Comparison of ENCODE assay signal across 21 cellular contexts in genomic region chr2:218402911-218403411, GRCh38. TPM values are rescaled to one million over a fixed set of nuclear protein-coding genes. Genes with fewer than 3 reads are reported as not detected.
DNase-seq lines count a peak whose midpoint lies in the region; ATAC-seq and TF ChIP-seq lines count a peak whose summit lies in the region.
"Had no signal": no experiment of that assay in that cellular context is flagged by ENCODE, and none has a peak within 500 bp of the region (broad histone marks: within the 10 kb centered on the region; RNA-seq: fewer than 3 reads in every experiment).

No MANE protein-coding gene starts in this region.

- peaks cover 35% of the 10 kb centered on the region for H3K4me1 Mint-ChIP-seq in T-helper 2 cell treated with Interferon-gamma antibody and Interleukin-4, amounts not matched to agents 5 μg/mL and 100 μg/mL, for 36 hours (ENCODE audit: low read depth)

- H3K9me3 Mint-ChIP-seq in T-helper 2 cell treated with Interferon-gamma antibody and Interleukin-4, amounts not matched to agents 5 μg/mL and 100 μg/mL, for 36 hours, result no peaks in the 10 kb centered on the region
- H3K9me3 Mint-ChIP-seq: naive B cell had no signal

- no peaks in the 10 kb centered on the region for H3K9me2 ChIP-seq in Loucy (replicated peaks; ENCODE audit: low read depth, low read length)
- H3K9me2 ChIP-seq: SK-N-SH had no signal

- H3K9me3 ChIP-seq in Loucy (ENCODE audit: insufficient read depth, low read depth, low read length) (no peaks in the 10 kb centered on the region), esophagus squamous epithelium (no peaks in the 10 kb centered on the region), spleen (no peaks in the 10 kb centered on the region)
- H3K9me3 ChIP-seq: left lung, SK-N-SH, thoracic aorta had no signal

- no peak for DNase-seq in T-helper 2 cell treated with Interferon-gamma antibody and Interleukin-4, amounts not matched to agents 5 μg/mL and 100 μg/mL, for 36 hours (ENCODE audit: low spot score)
- no peak for DNase-seq in T-helper 2 cell
- no peak for DNase-seq in esophagus squamous epithelium (lab: John Stamatoyannopoulos, UW)
- DNase-seq in spleen, result no peak
- no peak for DNase-seq in NK-92 (lab: John Stamatoyannopoulos, UW; ENCODE audit: unreplicated experiment)
- no peak for DNase-seq in NCI-H2171 treated with DMSO at 0.1 percent for 48 hours (lab: John Stamatoyannopoulos, UW)
- DNase-seq: activated naive CD4-positive, alpha-beta T cell treated with anti-CD3 and anti-CD28 coated beads, Interleukin-2, amount 50 U/mL, for 16 hours; effector memory CD4-positive, alpha-beta T cell; EL; left lung; naive B cell; NCI-H1694 treated with DMSO at 0.1 percent for 48 hours; NCI-H510A; SK-N-SH had no signal

- H3K4me1 ChIP-seq in Loucy (ENCODE audit: insufficient read depth, low read length, poor library complexity, severe bottlenecking) (peaks cover 44% of the 10 kb centered on the region), esophagus squamous epithelium (peaks cover 49 to 85% (median 57%) of the 10 kb centered on the region in 3 donors), spleen (peaks cover 42 to 90% (median 85%) of the 10 kb centered on the region in 6 donors)

- H3K36me3 ChIP-seq in Loucy (ENCODE audit: insufficient read depth, low read length), result peaks cover 22% of the 10 kb centered on the region; the same call in 1 of the 2 replicates
- peaks cover 24 to 43% (median 33%) of the 10 kb centered on the region in 3 donors for H3K36me3 ChIP-seq in esophagus squamous epithelium
- H3K36me3 ChIP-seq in spleen, result peaks cover 0 to 45% (median 38%) of the 10 kb centered on the region in 6 donors

- peak overlapping the region; percentile 49 for H3K4me3 Mint-ChIP-seq in T-helper 2 cell treated with Interferon-gamma antibody and Interleukin-4, amounts not matched to agents 5 μg/mL and 100 μg/mL, for 36 hours

- H3K27me3 Mint-ChIP-seq in T-helper 2 cell treated with Interferon-gamma antibody and Interleukin-4, amounts not matched to agents 5 μg/mL and 100 μg/mL, for 36 hours (ENCODE audit: low read depth), result no peaks in the 10 kb centered on the region
- H3K27me3 Mint-ChIP-seq: naive B cell had no signal

- intact Hi-C loops in esophagus squamous epithelium (cut with DNase I) (loop anchor here (10.0 kb wide), 1 partner anchor 252 kb away; the partner anchor contains the start of genes BCS1L and ZNF142), spleen (cut with DNase I; ENCODE audit: low total_unique reads) (loop anchor here (10.0 kb wide), 1 partner anchor 162 kb away; the partner anchor contains the start of genes CNOT9 and USP37)

- peak overlapping the region; percentile 84 for H3K4me3 ChIP-seq in Loucy (ENCODE audit: low read length, poor library complexity, severe bottlenecking)
- peak overlapping the region in 1 of 4 donors; percentile 96 for H3K4me3 ChIP-seq in esophagus squamous epithelium
- peak overlapping the region in 1 of 8 donors; percentile 99 for H3K4me3 ChIP-seq in spleen
- H3K4me3 ChIP-seq: thoracic aorta had no signal

- H3K27me3 ChIP-seq in Loucy (ENCODE audit: insufficient read depth, low read length, poor library complexity, severe bottlenecking), result no peaks in the 10 kb centered on the region
- H3K27me3 ChIP-seq in esophagus squamous epithelium, result no peaks in the 10 kb centered on the region
- no peaks in the 10 kb centered on the region for H3K27me3 ChIP-seq in spleen (replicated peaks in 1 of 7)
- H3K27me3 ChIP-seq: left lung had no signal

- peaks cover 26% of the 10 kb centered on the region for H4K20me1 ChIP-seq in Loucy (ENCODE audit: insufficient read depth, low read length, poor library complexity, severe bottlenecking)

- H2AFZ ChIP-seq in Loucy (ENCODE audit: low read length), result no peak overlapping the region

- WGBS in esophagus squamous epithelium, 2 donors, result 94% methylated on average over 9 of the region's 26 CpGs; no CpG with 5 or more reads in 1 of the 2 donors
- 76 to 91% (median 84%) methylated on average over 12 to 26 of the region's 26 CpGs for WGBS in spleen, 5 donors

- TF ChIP-seq CTCF in Loucy (conservative IDR thresholded peaks at IDR 0.05; ENCODE audit: low read length) (no peak), esophagus squamous epithelium (IDR thresholded peaks at IDR 0.05) (no peak), spleen (IDR thresholded peaks at IDR 0.05 in 8 of 11, conservative IDR thresholded peaks at IDR 0.05 in 3 of 11) (no peak)

- H3K4me2 ChIP-seq in Loucy (ENCODE audit: low read depth, low read length, poor library complexity, severe bottlenecking), result peak overlapping the region; percentile 95
- H3K4me2 ChIP-seq: SK-N-SH had no signal

- no peak for TF ChIP-seq POLR2A in esophagus squamous epithelium (IDR thresholded peaks at IDR 0.05)
- no peak for TF ChIP-seq POLR2A in spleen (IDR thresholded peaks at IDR 0.05)

- H3K79me2 ChIP-seq in Loucy (ENCODE audit: insufficient read depth, low read length), result peaks cover 58% of the 10 kb centered on the region

- 0 out of 2 replicates have a peak, but pooled peaks cover 2% of the 10 kb centered on the region for H3F3A ChIP-seq in Loucy (ENCODE audit: low read depth)

- H3K9ac ChIP-seq in Loucy (ENCODE audit: low read depth, low read length, poor library complexity, severe bottlenecking), result no peak overlapping the region
- H3K9ac ChIP-seq: SK-N-SH had no signal

- peak overlapping the region in 3 of 4 donors; percentile 99 to 100 (median 100) for H3K27ac ChIP-seq in esophagus squamous epithelium
- peak overlapping the region in 6 of 8 donors; percentile 3 to 100 (median 98) for H3K27ac ChIP-seq in spleen

- H3K27ac Mint-ChIP-seq in T-helper 2 cell treated with Interferon-gamma antibody and Interleukin-4, amounts not matched to agents 5 μg/mL and 100 μg/mL, for 36 hours, result peak overlapping the region; percentile 41

- no peak for ATAC-seq in GM18861 (IDR thresholded peaks at IDR 0.05; ENCODE audit: unreplicated experiment)
- ATAC-seq: left lung had no signal

- H3K36me3 Mint-ChIP-seq in T-helper 2 cell treated with Interferon-gamma antibody and Interleukin-4, amounts not matched to agents 5 μg/mL and 100 μg/mL, for 36 hours (ENCODE audit: low read depth), result peaks cover 37% of the 10 kb centered on the region
- H3K36me3 Mint-ChIP-seq: naive B cell had no signal

RNA-seq across cellular contexts. Expression of gene CTDSP1, which starts 3.3 kb away (rescaled TPM):
- 10 to 100 TPM; 47.3 to 87.4 (median 58.0) TPM for total RNA-seq in esophagus squamous epithelium
- 100 to 1,000 TPM; 114 to 184 (median 163) TPM for total RNA-seq in spleen
- polyA plus RNA-seq in spleen, result 100 to 1,000 TPM in 1 of 3 donors, 10 to 100 TPM in 2; 65.6 to 114 (median 72.4) TPM

RNA-seq across cellular contexts. Expression of gene VIL1, which starts 16.0 kb away (rescaled TPM):
- total RNA-seq in esophagus squamous epithelium (not detected), spleen (under 1 TPM in 3 of 7 donors, not detected in 4; 0.17 to 0.72 (median 0.38) TPM)
- polyA plus RNA-seq in spleen, result under 1 TPM; 0.04 to 0.19 (median 0.06) TPM
- total RNA-seq: A172, bronchial epithelial cell, M059J had no signal

RNA-seq across cellular contexts. Expression of gene SLC11A1, which starts 20.9 kb away (rescaled TPM):
- total RNA-seq in esophagus squamous epithelium, result 10 to 100 TPM in 1 of 4 donors, 1 to 10 TPM in 3; 1.7 to 10.6 (median 8.7) TPM
- 100 to 1,000 TPM in 4 of 7 donors, 10 to 100 TPM in 3; 63.5 to 576 (median 167) TPM for total RNA-seq in spleen
- 10 to 100 TPM in 2 of 3 donors, 1 to 10 TPM in 1; 6.2 to 67.0 (median 38.6) TPM for polyA plus RNA-seq in spleen
- total RNA-seq: A172 had no signal

RNA-seq across cellular contexts. Expression of gene CATIP, which starts 46.3 kb away (rescaled TPM):
- total RNA-seq in esophagus squamous epithelium (not detected), spleen (under 1 TPM in 5 of 7 donors, not detected in 2; 0.30 to 0.76 (median 0.60) TPM)
- polyA plus RNA-seq in spleen, result 1 to 10 TPM in 1 of 3 donors, under 1 TPM in 2; 0.57 to 1.1 (median 0.99) TPM
- total RNA-seq: A172, bronchial epithelial cell, HT1080, M059J, thoracic aorta had no signal

Comparison
In these comparisons a context has a peak if more than half of its experiments do, and no peak if none do; other contexts are left out.
1. RNA of gene SLC11A1, which starts 20.9 kb away (total RNA-seq): 63.5 to 576 TPM in spleen; 1.7 to 10.6 TPM in esophagus squamous epithelium; every median in the first group is over 4 times any median in the second.